Comparison of ENCODE assay signal across 21 cellular contexts in genomic region chr14:74551001-74551400, GRCh38.
"Had no signal": no experiment of that assay in that cellular context is flagged by ENCODE, and none has a peak within 500 bp of the region (broad histone marks: within the 10 kb centered on the region; RNA-seq: fewer than 3 reads in every experiment).

No MANE protein-coding gene starts in this region.

- H3K36me3 ChIP-seq: ovary, right lobe of liver, transverse colon had no signal

- H3K27me3 ChIP-seq: dorsolateral prefrontal cortex, foreskin keratinocyte, ovary, right lobe of liver, transverse colon had no signal

- ATAC-seq: foreskin keratinocyte, right lobe of liver, SK-N-SH treated with all-trans-retinoic acid at 6 μM for 48 hours, T-cell had no signal

- H3K4me3 Mint-ChIP-seq: activated B cell treated with CpG ODN at 0.5 μM for 24 hours; activated CD4-positive, alpha-beta memory T cell treated with anti-CD3 and anti-CD28 coated beads for 36 hours; activated naive CD8-positive, alpha-beta T cell; activated T-helper 1 cell treated with anti-CD3 and anti-CD28 coated beads, Interleukin-12 subunit alpha, Interleukin-12 subunit beta, Interleukin-2, Interleukin-4 antibody, amounts not matched to agents 30 ng/mL and 10 ng/mL and 1 ng/mL, durations not matched to agents 14 hours and 24 hours and 36 hours; memory B cell; naive B cell; neural crest cell; T-cell had no signal

- H3K27ac Mint-ChIP-seq: activated B cell treated with CpG ODN at 0.5 μM for 24 hours; activated CD4-positive, alpha-beta memory T cell treated with anti-CD3 and anti-CD28 coated beads for 36 hours; activated naive CD8-positive, alpha-beta T cell; activated T-helper 1 cell treated with anti-CD3 and anti-CD28 coated beads, Interleukin-12 subunit alpha, Interleukin-12 subunit beta, Interleukin-2, Interleukin-4 antibody, amounts not matched to agents 30 ng/mL and 10 ng/mL and 1 ng/mL, durations not matched to agents 14 hours and 24 hours and 36 hours; memory B cell had no signal

- H3K9me3 Mint-ChIP-seq: activated B cell treated with CpG ODN at 0.5 μM for 24 hours; activated CD4-positive, alpha-beta memory T cell treated with anti-CD3 and anti-CD28 coated beads for 36 hours; activated T-helper 1 cell treated with anti-CD3 and anti-CD28 coated beads, Interleukin-12 subunit alpha, Interleukin-12 subunit beta, Interleukin-2, Interleukin-4 antibody, amounts not matched to agents 30 ng/mL and 10 ng/mL and 1 ng/mL, durations not matched to agents 14 hours and 24 hours and 36 hours; memory B cell; neural crest cell; T-cell had no signal

- DNase-seq: activated B cell treated with CpG ODN at 0.5 μM for 24 hours; activated CD4-positive, alpha-beta memory T cell treated with anti-CD3 and anti-CD28 coated beads for 36 hours; activated CD4-positive, alpha-beta T cell treated with anti-CD3 and anti-CD28 coated beads for 4 hours; activated gamma-delta T cell treated with Interleukin-2 at 50 U/mL for 16 hours; activated T-cell treated with anti-CD3 and anti-CD28 coated beads for 4 hours; foreskin keratinocyte; hippocampal formation; naive B cell; ovary; small intestine; stimulated activated CD4-positive, alpha-beta T cell treated with anti-CD3 and anti-CD28 coated beads, Interleukin-4, amount 100 ng/mL, for 1 hour; T-cell; transverse colon had no signal

- H3K4me3 ChIP-seq: ovary, right lobe of liver, transverse colon had no signal

- H3K4me1 Mint-ChIP-seq: activated B cell treated with CpG ODN at 0.5 μM for 24 hours, T-cell had no signal

- H3K4me1 ChIP-seq: foreskin keratinocyte, right lobe of liver had no signal

- H3K27ac ChIP-seq: epithelial cell of prostate, foreskin keratinocyte, right lobe of liver had no signal

- H3K9me3 ChIP-seq: ovary, right lobe of liver, transverse colon had no signal

- H3K36me3 Mint-ChIP-seq: activated CD4-positive, alpha-beta memory T cell treated with anti-CD3 and anti-CD28 coated beads for 36 hours; activated naive CD8-positive, alpha-beta T cell; memory B cell; naive B cell; T-cell had no signal

- H3K27me3 Mint-ChIP-seq: activated CD4-positive, alpha-beta memory T cell treated with anti-CD3 and anti-CD28 coated beads for 36 hours; activated naive CD8-positive, alpha-beta T cell; T-cell had no signal
